ENCODE assay signal across 8 cellular contexts in the genomic region with DNA sequence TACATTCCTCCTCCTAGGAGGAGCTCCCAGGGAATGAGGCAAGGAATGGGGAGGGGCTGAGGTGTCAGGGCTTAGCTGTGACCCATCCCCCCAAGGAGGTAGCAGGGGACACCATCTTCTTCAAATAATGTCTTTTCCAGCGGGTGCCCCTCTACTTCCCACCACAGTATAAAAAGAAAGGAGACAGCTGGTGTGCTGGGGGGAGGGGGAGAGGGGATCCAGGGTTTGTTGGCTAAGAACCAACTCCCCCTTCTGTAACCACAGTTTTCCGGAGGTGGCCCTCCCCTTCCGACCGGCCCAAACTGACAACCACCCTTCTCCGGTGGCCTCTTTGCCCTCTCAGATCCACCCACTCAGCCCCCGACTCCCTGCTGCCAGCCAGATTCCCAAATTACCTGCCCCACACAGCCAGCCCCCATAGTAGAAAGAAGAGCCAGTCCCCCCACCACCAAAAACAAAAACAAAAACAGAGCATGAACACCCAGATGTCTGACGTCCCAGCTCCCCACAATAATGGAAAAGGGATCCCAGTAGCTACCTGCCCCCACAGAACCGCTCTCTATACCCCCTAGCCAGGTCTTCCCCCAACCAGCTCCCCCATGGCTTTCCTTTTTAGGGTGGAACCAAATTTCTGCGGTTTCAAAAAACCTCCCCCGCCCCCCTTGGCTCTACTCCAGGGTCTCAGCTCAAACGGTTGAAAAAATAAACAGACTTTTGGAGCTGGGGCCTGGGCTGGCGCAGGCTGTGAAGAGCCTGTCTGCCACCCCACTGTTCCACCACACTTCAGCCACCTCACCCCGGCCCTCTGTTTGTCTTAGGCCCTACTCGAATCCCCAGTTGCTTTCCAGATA. TPM values are rescaled to one million over a fixed set of nuclear protein-coding genes. Genes with fewer than 3 reads are reported as not detected.
DNase-seq lines count a peak whose midpoint lies in the region; TF ChIP-seq lines count a peak whose summit lies in the region.

No MANE protein-coding gene starts in this region.

- H2BK5ac ChIP-seq in trophoblast cell (ENCODE audit: low read depth, low read length, poor library complexity) = no peak overlapping the region

- no peak overlapping the region for H2AK5ac ChIP-seq in trophoblast cell (ENCODE audit: low read length)

- H4K12ac ChIP-seq in trophoblast cell (ENCODE audit: low read depth, low read length) = no peak overlapping the region

- TF ChIP-seq CTCF in AG04449 (IDR thresholded peaks at IDR 0.05; ENCODE audit: insufficient read depth, low read length, missing control alignments) = no peak
- no peak for TF ChIP-seq CTCF in HFFc6 (IDR thresholded peaks at IDR 0.05)
- TF ChIP-seq CTCF in PC-9 (conservative IDR thresholded peaks at IDR 0.05) = no peak
- TF ChIP-seq CTCF in foreskin fibroblast (IDR thresholded peaks at IDR 0.05; ENCODE audit: low read depth, low read length) = no peak
- TF ChIP-seq CTCF in uterus (IDR thresholded peaks at IDR 0.05) = no peak

- H2BK120ac ChIP-seq in trophoblast cell (ENCODE audit: insufficient read depth, low read length, poor library complexity) = no peak overlapping the region

- H3K14ac ChIP-seq in trophoblast cell (ENCODE audit: low read length) = no peak overlapping the region

- H3K4me2 ChIP-seq in PC-9 (peak overlapping the region; percentile 94), trophoblast cell (ENCODE audit: low read length) (peak overlapping the region; percentile 84)

- no peak overlapping the region for H4K91ac ChIP-seq in trophoblast cell (ENCODE audit: low read depth, low read length)

- peaks cover 57% of the 10 kb centered on the region for H3F3A ChIP-seq in PC-9 (ENCODE audit: insufficient read depth, low read depth)

- H3K36me3 Mint-ChIP-seq in HFFc6 (ENCODE audit: low read depth) = peaks cover 19% of the 10 kb centered on the region

- DNase-seq in AG04449 (ENCODE audit: low read depth, low spot score) (no peak), HFFc6 (peak; percentile 55), PC-9 (peak in 1 of 2 experiments; percentile 44), foreskin fibroblast (peak in 1 of 2 donors; percentile 84), trophoblast cell (peak in 1 of 2 donors; percentile 45), uterus (peak; percentile 79 to 81), cortex of kidney (lab: John Stamatoyannopoulos, UW) (no peak)
- peak; percentile 39 to 49 for DNase-seq in activated T-helper 1 cell treated with anti-CD3 and anti-CD28 coated beads, Interleukin-2, amount 50 U/mL, for 16 hours (ENCODE audit: low read depth in 1 of 2, low spot score in 1 of 2)

- H4K20me1 ChIP-seq in PC-9 (ENCODE audit: insufficient read depth) = peaks cover 56% of the 10 kb centered on the region

- peak overlapping the region; percentile 99 for H3K4ac ChIP-seq in trophoblast cell (ENCODE audit: low read depth, low read length)

- H2AFZ ChIP-seq in PC-9 (no peak overlapping the region), trophoblast cell (ENCODE audit: insufficient read depth, low read length, poor library complexity) (no peak overlapping the region)

- H3K79me2 ChIP-seq in PC-9 (ENCODE audit: low read depth) = peaks cover 99% of the 10 kb centered on the region
- peaks cover 40% of the 10 kb centered on the region for H3K79me2 ChIP-seq in trophoblast cell (ENCODE audit: control insufficient read depth, insufficient read depth, low read length, poor library complexity)

- no peaks in the 10 kb centered on the region; the same call in none of the 2 replicates for H3K27me3 Mint-ChIP-seq in HFFc6 (ENCODE audit: insufficient read depth)

- intact Hi-C loops in PC-9 (cut with micrococcal nuclease; ENCODE audit: unreplicated experiment) = loop anchor here (1.0 to 5.0 kb wide), 2 partner anchors 14 to 306 kb away; a partner anchor contains a TSS
- intact Hi-C loops in uterus (cut with DNase I; ENCODE audit: low total_unique reads) = no loop called here

- no peaks in the 10 kb centered on the region for H3K9me3 Mint-ChIP-seq in HFFc6

- H3K23ac ChIP-seq in trophoblast cell (ENCODE audit: low read length) = no peak overlapping the region

- no CpG with 5 or more reads among the region's 14 CpGs for WGBS in trophoblast cell (ENCODE audit: extremely low coverage, insufficient coverage, insufficient read length)

- H3K4me3 ChIP-seq in AG04449 (ENCODE audit: low read depth, low read length) (peak overlapping the region; percentile 88), PC-9 (peak overlapping the region; percentile 93), foreskin fibroblast (ENCODE audit: low read depth in 1 of 2, low read length in 2 of 2) (peak overlapping the region; percentile 77 to 91), trophoblast cell (ENCODE audit: low read depth, low read length) (no peak overlapping the region), uterus (peak overlapping the region; percentile 70 to 91)

- TF ChIP-seq POLR2A in uterus (IDR thresholded peaks at IDR 0.05) = peak; percentile 6 to 35

- H3K4me1 Mint-ChIP-seq in HFFc6 (ENCODE audit: low read depth) = peaks cover 78% of the 10 kb centered on the region

- peak overlapping the region; percentile 95 for H3K27ac Mint-ChIP-seq in HFFc6

- no peak overlapping the region for H3K18ac ChIP-seq in trophoblast cell (ENCODE audit: low read length)

- H3K9me2 ChIP-seq in PC-9 (ENCODE audit: insufficient read depth) = no peaks in the 10 kb centered on the region

- peak overlapping the region; percentile 96 for H3K27ac ChIP-seq in PC-9
- H3K27ac ChIP-seq in trophoblast cell (ENCODE audit: low read depth, low read length) = no peak overlapping the region
- H3K27ac ChIP-seq in uterus = peak overlapping the region; percentile 95 to 99

- H3K27me3 ChIP-seq in PC-9 (ENCODE audit: insufficient read depth, low read depth) (no peaks in the 10 kb centered on the region), trophoblast cell (ENCODE audit: insufficient read depth, low read length) (no peaks in the 10 kb centered on the region), uterus (no peaks in the 10 kb centered on the region)

- H3K4me3 Mint-ChIP-seq in HFFc6 = peak overlapping the region; percentile 90

- peaks cover 26% of the 10 kb centered on the region for H3K79me1 ChIP-seq in trophoblast cell (ENCODE audit: low read length)

- no peak overlapping the region for H4K8ac ChIP-seq in trophoblast cell (ENCODE audit: low read depth, low read length)

- no peak overlapping the region for H3K9ac ChIP-seq in trophoblast cell (ENCODE audit: low read length)

- H3K4me1 ChIP-seq in PC-9 (replicated peaks; ENCODE audit: insufficient read depth) = peaks cover 46% of the 10 kb centered on the region
- peaks cover 30 to 40% of the 10 kb centered on the region in 2 experiments for H3K4me1 ChIP-seq in trophoblast cell (ENCODE audit: control insufficient read depth in 1 of 2, insufficient read depth in 2 of 2, low read length in 2 of 2)
- H3K4me1 ChIP-seq in uterus = peaks cover 4 to 24% of the 10 kb centered on the region in 2 donors

- BruUV-seq in PC-9 (replicated peaks; lab: Mats Ljungman, UMichigan) = no TSS peak

- CTCF ChIA-PET in AG04449 (lab: Yijun Ruan, JAX) = interaction anchor here (1.1 to 4.1 kb wide), 6 partner anchors 8 to 154 kb away, joined by 3 to 30 read pairs (median 18); no protein-coding TSS in a partner anchor
- CTCF ChIA-PET in PC-9 (lab: Charles Lee) = interaction anchor here (0.6 to 1.6 kb wide), 2 partner anchors 14 to 90 kb away, joined by 5 to 12 read pairs; no protein-coding TSS in a partner anchor

- POLR2A ChIA-PET in AG04449 (lab: Yijun Ruan, JAX) = interaction anchor here (0.5 to 6.2 kb wide), 11 partner anchors 8 to 1016 kb away, joined by 3 to 58 read pairs (median 4); a partner anchor contains a TSS
- POLR2A ChIA-PET in PC-9 (lab: Charles Lee; ENCODE audit: unreplicated experiment) = interaction anchor here (0.6 to 2.5 kb wide), 6 partner anchors 14 to 338 kb away, joined by 3 to 25 read pairs (median 5); a partner anchor contains a TSS

- H3K36me3 ChIP-seq in PC-9 (ENCODE audit: low read depth) (peaks cover 27% of the 10 kb centered on the region), trophoblast cell (ENCODE audit: control insufficient read depth in 1 of 2, insufficient read depth in 2 of 2, low read length in 2 of 2) (peaks cover 3 to 4% of the 10 kb centered on the region in 2 experiments), uterus (no peaks in the 10 kb centered on the region)

- no peak overlapping the region for H2BK12ac ChIP-seq in trophoblast cell (ENCODE audit: low read length)

- H3K9me3 ChIP-seq in PC-9 (ENCODE audit: insufficient read depth, low read depth) (no peaks in the 10 kb centered on the region), trophoblast cell (ENCODE audit: insufficient read depth, low read depth, low read length) (no peaks in the 10 kb centered on the region), uterus (no peaks in the 10 kb centered on the region)

RNA-seq across cellular contexts. Expression of a gene that starts 2.1 kb away (rescaled TPM):
- 10 to 100 TPM; 82.0 to 94.6 (median 83.9) TPM for total RNA-seq in HFFc6 (2021; fragmentation: NEBNext Ultra II Directional; extraction: Animal tissue kit (Norgen Biotek cat#: 25700))
- total RNA-seq in PC-9 (2021) = 85.0 and 93.9 TPM in 2 replicates
- polyA plus RNA-seq in trophoblast cell (2013) = 42.1 and 46.5 TPM in 2 replicates
- 100 to 1,000 TPM in 1 of 4 donors, 10 to 100 TPM in 3; 59.4 to 178 (median 72.8) TPM for total RNA-seq in uterus

RNA-seq across cellular contexts. Expression of a gene that starts 34.8 kb away (rescaled TPM):
- not detected for total RNA-seq in HFFc6 (2021; fragmentation: NEBNext Ultra II Directional; extraction: Animal tissue kit (Norgen Biotek cat#: 25700))
- total RNA-seq in PC-9 (2021) = 0.33 TPM in 1 of 2 replicates, not detected in the other
- not detected in 2 replicates for polyA plus RNA-seq in trophoblast cell (2013)
- not detected for total RNA-seq in uterus

RNA-seq across cellular contexts. Expression of a gene that starts 42.1 kb away (rescaled TPM):
- total RNA-seq in HFFc6 (2021; fragmentation: NEBNext Ultra II Directional; extraction: Animal tissue kit (Norgen Biotek cat#: 25700)) = 10 to 100 TPM; 22.6 to 26.1 (median 23.5) TPM
- 63.4 and 68.8 TPM in 2 replicates for total RNA-seq in PC-9 (2021)
- 38.9 and 40.5 TPM in 2 replicates for polyA plus RNA-seq in trophoblast cell (2013)
- 100 to 1,000 TPM in 1 of 4 donors, 10 to 100 TPM in 3; 28.8 to 139 (median 64.2) TPM for total RNA-seq in uterus

RNA-seq across cellular contexts. Expression of a gene that starts 44.5 kb away (rescaled TPM):
- total RNA-seq in HFFc6 (2021; fragmentation: NEBNext Ultra II Directional; extraction: Animal tissue kit (Norgen Biotek cat#: 25700)) = 100 to 1,000 TPM; 341 to 419 (median 374) TPM
- total RNA-seq in PC-9 (2021) (152 and 196 TPM in 2 replicates), uterus (100 to 1,000 TPM in 3 of 4 donors, 10 to 100 TPM in 1; 97.6 to 474 (median 227) TPM)
- polyA plus RNA-seq in trophoblast cell (2013) = 723 and 747 TPM in 2 replicates

Comparison
In these comparisons a context has a peak if more than half of its experiments do, and no peak if none do; other contexts are left out.
1. DNase-seq: peak in HFFc6 (single experiment), activated T-helper 1 cell treated with anti-CD3 and anti-CD28 coated beads, Interleukin-2, amount 50 U/mL, for 16 hours (2 of 2) and uterus (2 of 2); none in AG04449 (single experiment) and cortex of kidney (single experiment).